Comparison of ENCODE assay signal across 22 cellular contexts in genomic region chr1:67737875-67738274, GRCh38. TPM values are rescaled to one million over a fixed set of nuclear protein-coding genes. Genes with fewer than 3 reads are reported as not detected.
DNase-seq lines count a peak whose midpoint lies in the region; ATAC-seq and TF ChIP-seq lines count a peak whose summit lies in the region.
"Had no signal": no experiment of that assay in that cellular context is flagged by ENCODE, and none has a peak within 500 bp of the region (broad histone marks: within the 10 kb centered on the region; RNA-seq: fewer than 3 reads in every experiment).

No MANE protein-coding gene starts in this region.

- no peaks in the 10 kb centered on the region for H3K36me3 Mint-ChIP-seq in MCF 10A (ENCODE audit: insufficient read depth, unreplicated experiment)
- no peaks in the 10 kb centered on the region for H3K36me3 Mint-ChIP-seq in CD14-positive monocyte

- H3K23ac ChIP-seq in trophoblast cell (ENCODE audit: low read length) = no peak overlapping the region

- H3K79me1 ChIP-seq in trophoblast cell (ENCODE audit: low read length) = peaks cover 4% of the 10 kb centered on the region

- H4K8ac ChIP-seq in trophoblast cell (ENCODE audit: low read depth, low read length) = no peak overlapping the region

- H3K27ac ChIP-seq in breast epithelium = no peak overlapping the region
- H3K27ac ChIP-seq in RWPE1 = 0 out of 2 replicates have a peak overlapping the region, but pooled peaks have one; percentile 42
- peak overlapping the region; percentile 64 for H3K27ac ChIP-seq in foreskin keratinocyte
- no peak overlapping the region for H3K27ac ChIP-seq in trophoblast cell (ENCODE audit: low read depth, low read length)
- H3K27ac ChIP-seq in SJCRH30 = no peak overlapping the region
- H3K27ac ChIP-seq: C4-2B had no signal

- H3K27me3 ChIP-seq in breast epithelium (no peaks in the 10 kb centered on the region), foreskin keratinocyte (no peaks in the 10 kb centered on the region), trophoblast cell (ENCODE audit: insufficient read depth, low read length) (no peaks in the 10 kb centered on the region), SJCRH30 (no peaks in the 10 kb centered on the region)
- H3K27me3 ChIP-seq: Peyer's patch had no signal

- no peak for TF ChIP-seq POLR2A in breast epithelium (IDR thresholded peaks at IDR 0.05)

- H2BK12ac ChIP-seq in trophoblast cell (ENCODE audit: low read length) = peak overlapping the region; percentile 39

- H2AFZ ChIP-seq in trophoblast cell (ENCODE audit: insufficient read depth, low read length, poor library complexity) = no peak overlapping the region

- peaks cover 0 to 6% of the 10 kb centered on the region in 2 donors for H3K4me1 ChIP-seq in breast epithelium
- H3K4me1 ChIP-seq in foreskin keratinocyte = peaks cover 34% of the 10 kb centered on the region
- peaks cover 15 to 16% of the 10 kb centered on the region in 2 experiments for H3K4me1 ChIP-seq in trophoblast cell (ENCODE audit: control insufficient read depth in 1 of 2, insufficient read depth in 2 of 2, low read length in 2 of 2)
- peaks cover 33% of the 10 kb centered on the region for H3K4me1 ChIP-seq in SJCRH30

- H3K9me3 ChIP-seq in breast epithelium (no peaks in the 10 kb centered on the region), trophoblast cell (ENCODE audit: insufficient read depth, low read depth, low read length) (no peaks in the 10 kb centered on the region), SJCRH30 (replicated peaks) (no peaks in the 10 kb centered on the region)
- H3K9me3 ChIP-seq: Peyer's patch had no signal

- intact Hi-C loops in MCF 10A (cut with micrococcal nuclease) (no loop called here), breast epithelium (cut with DNase I; ENCODE audit: low total_unique reads) (no loop called here), CD14-positive monocyte (cut with micrococcal nuclease) (loop anchor here in 1 of 2 donors (5.0 kb wide), 1 partner anchor 51 kb away; the partner anchor contains the start of gene GADD45A)

- no peak overlapping the region for H3K4me3 ChIP-seq in breast epithelium
- H3K4me3 ChIP-seq in trophoblast cell (ENCODE audit: low read depth, low read length) = no peak overlapping the region
- no peak overlapping the region for H3K4me3 ChIP-seq in SJCRH30
- H3K4me3 ChIP-seq: K562, Peyer's patch had no signal

- DNase-seq in MCF 10A (ENCODE audit: unreplicated experiment) (no peak), breast epithelium (ENCODE audit: low spot score in 2 of 2) (no peak), RWPE1 (ENCODE audit: low spot score) (no peak), foreskin keratinocyte (no peak), trophoblast cell (no peak), SJCRH30 (no peak), CD14-positive monocyte (ENCODE audit: low spot score) (no peak)
- DNase-seq: 8988T, DMS53, GDM1, MM.1S, NCI-H1092 treated with DMSO at 0.1 percent for 48 hours, NCI-H1436 treated with DMSO at 0.1 percent for 48 hours, NCI-H2029, NCI-H226, NCI-H510A treated with DMSO at 0.1 percent for 48 hours, NCI-H748 treated with DMSO at 0.1 percent for 48 hours, Peyer's patch, Right ventricle myocardium superior had no signal

- no CpG with 5 or more reads among the region's 3 CpGs for whole genome bisulfite sequencing in trophoblast cell (ENCODE audit: extremely low coverage, insufficient coverage, insufficient read length)

- H2BK120ac ChIP-seq in trophoblast cell (ENCODE audit: insufficient read depth, low read length, poor library complexity) = peak overlapping the region; percentile 58

- no peak for TF ChIP-seq CTCF in MCF 10A (IDR thresholded peaks at IDR 0.05; ENCODE audit: unreplicated experiment)
- no peak for TF ChIP-seq CTCF in breast epithelium (IDR thresholded peaks at IDR 0.05)
- no peak for TF ChIP-seq CTCF in RWPE1 (conservative IDR thresholded peaks at IDR 0.05; ENCODE audit: low read depth)
- no peak for TF ChIP-seq CTCF in foreskin keratinocyte (conservative IDR thresholded peaks at IDR 0.05)
- no peak for TF ChIP-seq CTCF in CD14-positive monocyte (IDR thresholded peaks at IDR 0.05)

- CTCF ChIA-PET in MCF 10A (lab: Yijun Ruan, JAX) (interaction anchor here (0.7 to 3.0 kb wide), 7 partner anchors 17 to 202 kb away, joined by 3 to 12 read pairs (median 5); partner anchors contain the start of gene GADD45A), RWPE1 (lab: Yijun Ruan, JAX) (interaction anchor here (0.5 to 0.9 kb wide), 4 partner anchors 14 to 312 kb away, joined by 3 to 5 read pairs (median 4); no protein-coding TSS in a partner anchor)

- POLR2A ChIA-PET in MCF 10A (lab: Yijun Ruan, JAX) = interaction anchor here (1.0 to 7.0 kb wide), 7 partner anchors 9 to 169 kb away, joined by 3 to 65 read pairs (median 6); partner anchors contain the start of gene GADD45A
- POLR2A ChIA-PET in RWPE1 (lab: Yijun Ruan, JAX; ENCODE audit: low non-redundant PET) = no interaction called here

- H3K14ac ChIP-seq in trophoblast cell (ENCODE audit: low read length) = no peak overlapping the region

- peak overlapping the region; percentile 56 for H3K18ac ChIP-seq in trophoblast cell (ENCODE audit: low read length)

- H3K9me3 Mint-ChIP-seq in MCF 10A (ENCODE audit: unreplicated experiment) (no peaks in the 10 kb centered on the region), CD14-positive monocyte (no peaks in the 10 kb centered on the region)

- peak overlapping the region; percentile 96 for H3K27ac Mint-ChIP-seq in MCF 10A (ENCODE audit: low read depth, unreplicated experiment)
- H3K27ac Mint-ChIP-seq in CD14-positive monocyte = peak overlapping the region in 1 of 7 donors; percentile 5

- no TSS peak for BruUV-seq in MCF 10A (replicated peaks; lab: Mats Ljungman, UMichigan)

- no peak overlapping the region for H3K4me3 Mint-ChIP-seq in MCF 10A (ENCODE audit: unreplicated experiment)
- no peak overlapping the region for H3K4me3 Mint-ChIP-seq in CD14-positive monocyte

- H3K27me3 Mint-ChIP-seq in MCF 10A (ENCODE audit: insufficient read depth, unreplicated experiment) = no peaks in the 10 kb centered on the region
- no peaks in the 10 kb centered on the region for H3K27me3 Mint-ChIP-seq in CD14-positive monocyte (ENCODE audit: low read depth in 3 of 3)

- H3K79me2 ChIP-seq in trophoblast cell (ENCODE audit: control insufficient read depth, insufficient read depth, low read length, poor library complexity) = no peaks in the 10 kb centered on the region

- no peak overlapping the region for H3K4me2 ChIP-seq in trophoblast cell (ENCODE audit: low read length)

- H3K4ac ChIP-seq in trophoblast cell (ENCODE audit: low read depth, low read length) = no peak overlapping the region

- peak overlapping the region; percentile 33 for H2BK5ac ChIP-seq in trophoblast cell (ENCODE audit: low read depth, low read length, poor library complexity)

- H3K36me3 ChIP-seq in breast epithelium (no peaks in the 10 kb centered on the region), trophoblast cell (ENCODE audit: control insufficient read depth in 1 of 2, insufficient read depth in 2 of 2, low read length in 2 of 2) (no peaks in the 10 kb centered on the region), SJCRH30 (no peaks in the 10 kb centered on the region)
- H3K36me3 ChIP-seq: Peyer's patch had no signal

- no peak overlapping the region for H3K9ac ChIP-seq in trophoblast cell (ENCODE audit: low read length)

- no peak overlapping the region for H4K12ac ChIP-seq in trophoblast cell (ENCODE audit: low read depth, low read length)

- peak overlapping the region; percentile 43 for H4K91ac ChIP-seq in trophoblast cell (ENCODE audit: low read depth, low read length)

- ATAC-seq in foreskin keratinocyte (no peak), GM19455 (IDR thresholded peaks at IDR 0.05; ENCODE audit: unreplicated experiment) (no peak)
- ATAC-seq: K562 had no signal

- no peak overlapping the region for H2AK5ac ChIP-seq in trophoblast cell (ENCODE audit: low read length)

- peaks cover 29% of the 10 kb centered on the region for H3K4me1 Mint-ChIP-seq in MCF 10A (ENCODE audit: insufficient read depth, unreplicated experiment)
- peaks cover 36% of the 10 kb centered on the region for H3K4me1 Mint-ChIP-seq in CD14-positive monocyte

RNA-seq across cellular contexts. Expression of gene GADD45A, which starts 52.9 kb away (rescaled TPM):
- total RNA-seq in MCF 10A (2022) = 183 and 225 TPM in 2 replicates
- 10 to 100 TPM; 52.4 to 68.2 (median 55.4) TPM for total RNA-seq in breast epithelium
- 99.9 and 107 TPM in 2 replicates for total RNA-seq in foreskin keratinocyte
- polyA plus RNA-seq in foreskin keratinocyte = 115 and 131 TPM in 2 replicates
- polyA plus RNA-seq in trophoblast cell (2013) = 81.0 and 84.6 TPM in 2 replicates
- total RNA-seq in SJCRH30 (2014; rRNA removed; shearing (Covaris generic)) = 103 and 126 TPM in 2 replicates
- 1 to 10 TPM; 7.5 to 9.6 TPM for polyA plus RNA-seq in CD14-positive monocyte

Comparison
In these comparisons a context has a peak if more than half of its experiments do, and no peak if none do; other contexts are left out.
1. H3K27ac ChIP-seq: peak in RWPE1 (single experiment) and foreskin keratinocyte (single experiment); none in breast epithelium (0 of 2), trophoblast cell (single experiment) and SJCRH30 (single experiment).